Comparison of ENCODE assay signal across 18 cellular contexts in genomic region chr2:149080964-149081363, GRCh38. TPM values are rescaled to one million over a fixed set of nuclear protein-coding genes. Genes with fewer than 3 reads are reported as not detected.
DNase-seq lines count a peak whose midpoint lies in the region; ATAC-seq and TF ChIP-seq lines count a peak whose summit lies in the region.
"Had no signal": no experiment of that assay in that cellular context is flagged by ENCODE, and none has a peak within 500 bp of the region (broad histone marks: within the 10 kb centered on the region; RNA-seq: fewer than 3 reads in every experiment).

No MANE protein-coding gene starts in this region.

- H3K27me3 ChIP-seq in mammary epithelial cell (ENCODE audit: insufficient read depth, low read length), result no peaks in the 10 kb centered on the region
- H3K27me3 ChIP-seq: BLaER1, suprapubic skin had no signal

- H2AFZ ChIP-seq in mammary epithelial cell (ENCODE audit: low read depth, low read length) (no peak overlapping the region), OCI-LY7 (ENCODE audit: low read length) (no peak overlapping the region)

- H4K20me1 ChIP-seq in mammary epithelial cell (ENCODE audit: insufficient read depth, low read length), result no peaks in the 10 kb centered on the region
- H4K20me1 ChIP-seq in OCI-LY7 (ENCODE audit: insufficient read depth, low read length), result no peaks in the 10 kb centered on the region
- H4K20me1 ChIP-seq: BLaER1 had no signal

- peak; percentile 11 for DNase-seq in COLO829 (ENCODE audit: low spot score)
- DNase-seq in NCI-H2196 treated with DMSO at 0.1 percent for 48 hours (lab: John Stamatoyannopoulos, UW; ENCODE audit: unreplicated experiment), result peak; percentile 53
- DNase-seq in iPS-NIHi11 (ENCODE audit: low spot score), result peak; percentile 45
- no peak for DNase-seq in mammary epithelial cell
- no peak for DNase-seq in OCI-LY7 (ENCODE audit: low spot score)
- DNase-seq: activated CD4-positive, alpha-beta T cell treated with anti-CD3 and anti-CD28 coated beads for 48 hours; activated T-cell treated with anti-CD3 and anti-CD28 coated beads, Interleukin-2, amount 50 U/mL, for 1 hour; central memory CD4-positive, alpha-beta T cell; kidney; RPMI8226; stimulated activated CD4-positive, alpha-beta T cell treated with anti-CD3 and anti-CD28 coated beads, Interleukin-15, amount 100 ng/mL, for 24 hours had no signal

- H3K79me2 ChIP-seq in mammary epithelial cell (ENCODE audit: insufficient read depth, low read length) (no peaks in the 10 kb centered on the region), OCI-LY7 (ENCODE audit: insufficient read depth, low read depth, low read length) (no peaks in the 10 kb centered on the region)

- dilution Hi-C loops in mammary epithelial cell (cut with HindIII; ENCODE audit: low sequenced_read_pairs), result no loop called here

- H3K9ac ChIP-seq in mammary epithelial cell (ENCODE audit: insufficient read depth, low read length), result no peak overlapping the region
- H3K9ac ChIP-seq: BLaER1 had no signal

- H3K36me3 ChIP-seq in HEK293 (ENCODE audit: control insufficient read depth in 2 of 2, insufficient read depth in 1 of 2, low read length in 2 of 2) (no peaks in the 10 kb centered on the region), mammary epithelial cell (ENCODE audit: insufficient read depth, low read length) (no peaks in the 10 kb centered on the region), OCI-LY7 (ENCODE audit: insufficient read depth, low read length) (no peaks in the 10 kb centered on the region)
- H3K36me3 ChIP-seq: BLaER1, suprapubic skin had no signal

- H3K27ac ChIP-seq in HEK293 (ENCODE audit: extremely low read depth, low read depth, low read length) (no peak overlapping the region), mammary epithelial cell (ENCODE audit: insufficient read depth, low read depth, low read length) (no peak overlapping the region), OCI-LY7 (ENCODE audit: low read depth, low read length, poor library complexity, severe bottlenecking) (no peak overlapping the region)
- H3K27ac ChIP-seq: BLaER1, suprapubic skin had no signal

- BruUV-seq in mammary epithelial cell (replicated peaks; lab: Mats Ljungman, UMichigan) (no TSS peak), OCI-LY7 (replicated peaks; lab: Mats Ljungman, UMichigan) (no TSS peak)

- in situ Hi-C loops in mammary epithelial cell (cut with MboI; ENCODE audit: low sequenced_read_pairs in 2 of 2), result no loop called here

- POLR2A ChIA-PET in HEK293 (lab: Yijun Ruan, JAX), result no interaction called here
- POLR2A ChIA-PET in OCI-LY7 (lab: Charles Lee), result no interaction called here

- no peaks in the 10 kb centered on the region for H3K9me2 ChIP-seq in OCI-LY7 (ENCODE audit: insufficient read depth, low read length)

- H3K4me1 ChIP-seq in HEK293 (ENCODE audit: control insufficient read depth, insufficient read depth, low read length) (peaks cover 25% of the 10 kb centered on the region), mammary epithelial cell (ENCODE audit: insufficient read depth, low read length) (no peaks in the 10 kb centered on the region), OCI-LY7 (ENCODE audit: insufficient read depth, low read length, poor library complexity, severe bottlenecking) (no peaks in the 10 kb centered on the region)

- intact Hi-C loops in mammary epithelial cell (cut with micrococcal nuclease), result loop anchor here (10.0 kb wide), 1 partner anchor 234 kb away; no protein-coding TSS in a partner anchor
- intact Hi-C loops in OCI-LY7 (cut with micrococcal nuclease; ENCODE audit: unreplicated experiment), result no loop called here

- ATAC-seq in GM18517 (IDR thresholded peaks at IDR 0.05; ENCODE audit: unreplicated experiment) (no peak), GM19035 (IDR thresholded peaks at IDR 0.05; ENCODE audit: unreplicated experiment) (no peak)

- 29% methylated on average over 1 of the region's 1 CpG for WGBS in mammary epithelial cell (ENCODE audit: low coverage, missing lambda C conversion rate)

- TF ChIP-seq CTCF in HEK293 (tag by site-specific recombination; IDR thresholded peaks at IDR 0.05) (no peak), mammary epithelial cell (conservative IDR thresholded peaks at IDR 0.05 in 1 of 2, IDR thresholded peaks at IDR 0.05 in 1 of 2; ENCODE audit: extremely low read depth in 1 of 2, insufficient read depth in 1 of 2, low read depth in 1 of 2, low read length in 2 of 2) (no peak), OCI-LY7 (conservative IDR thresholded peaks at IDR 0.05; ENCODE audit: low read length) (no peak)

- no peak overlapping the region for H3K4me3 ChIP-seq in HEK293 (ENCODE audit: low read depth, low read length)
- H3K4me3 ChIP-seq in mammary epithelial cell (replicated peaks in 1 of 3; ENCODE audit: insufficient read depth in 1 of 3, low read depth in 2 of 3, low read length in 3 of 3), result no peak overlapping the region
- no peak overlapping the region for H3K4me3 ChIP-seq in OCI-LY7 (ENCODE audit: low read depth, low read length, poor library complexity, severe bottlenecking)
- H3K4me3 ChIP-seq: BLaER1, suprapubic skin had no signal

- CTCF ChIA-PET in HEK293 (lab: Yijun Ruan, JAX), result interaction anchor here (0.9 to 1.7 kb wide), 2 partner anchors 21 to 64 kb away, joined by 3 to 8 read pairs; no protein-coding TSS in a partner anchor
- CTCF ChIA-PET in mammary epithelial cell (lab: Charles Lee; ENCODE audit: low non-redundant PET), result no interaction called here
- CTCF ChIA-PET in OCI-LY7 (lab: Charles Lee; ENCODE audit: unreplicated experiment), result interaction anchor here (0.7 kb wide), 1 partner anchor 336 kb away, joined by 3 read pairs; no protein-coding TSS in a partner anchor

- no peaks in the 10 kb centered on the region for H3K9me3 ChIP-seq in HEK293 (ENCODE audit: control insufficient read depth, insufficient read depth, low read depth, low read length)
- no peaks in the 10 kb centered on the region for H3K9me3 ChIP-seq in mammary epithelial cell (replicated peaks; ENCODE audit: insufficient read depth, low read length)
- H3K9me3 ChIP-seq in OCI-LY7 (ENCODE audit: low read length), result no peaks in the 10 kb centered on the region
- H3K9me3 ChIP-seq: BLaER1, suprapubic skin had no signal

- H3K4me2 ChIP-seq in mammary epithelial cell (ENCODE audit: insufficient read depth, low read depth, low read length) (no peak overlapping the region), OCI-LY7 (ENCODE audit: low read length) (no peak overlapping the region)
- H3K4me2 ChIP-seq: BLaER1 had no signal

TF ChIP-seq in HEK293, 187 proteins besides CTCF, POLR2A, EP300 and RAD21 (continues in another document):
- TF ChIP-seq ZNF791 (tag by site-specific recombination; IDR thresholded peaks at IDR 0.05) (no peak), ZSCAN18 (tag by site-specific recombination; IDR thresholded peaks at IDR 0.05) (no peak), ZNF560 (tag by site-specific recombination; IDR thresholded peaks at IDR 0.05; ENCODE audit: borderline replicate concordance) (no peak), OSR2 (tag by site-specific recombination; IDR thresholded peaks at IDR 0.05) (peak; percentile 75), OVOL3 (tag by site-specific recombination; IDR thresholded peaks at IDR 0.05) (no peak)
- TF ChIP-seq, protein P1, sequence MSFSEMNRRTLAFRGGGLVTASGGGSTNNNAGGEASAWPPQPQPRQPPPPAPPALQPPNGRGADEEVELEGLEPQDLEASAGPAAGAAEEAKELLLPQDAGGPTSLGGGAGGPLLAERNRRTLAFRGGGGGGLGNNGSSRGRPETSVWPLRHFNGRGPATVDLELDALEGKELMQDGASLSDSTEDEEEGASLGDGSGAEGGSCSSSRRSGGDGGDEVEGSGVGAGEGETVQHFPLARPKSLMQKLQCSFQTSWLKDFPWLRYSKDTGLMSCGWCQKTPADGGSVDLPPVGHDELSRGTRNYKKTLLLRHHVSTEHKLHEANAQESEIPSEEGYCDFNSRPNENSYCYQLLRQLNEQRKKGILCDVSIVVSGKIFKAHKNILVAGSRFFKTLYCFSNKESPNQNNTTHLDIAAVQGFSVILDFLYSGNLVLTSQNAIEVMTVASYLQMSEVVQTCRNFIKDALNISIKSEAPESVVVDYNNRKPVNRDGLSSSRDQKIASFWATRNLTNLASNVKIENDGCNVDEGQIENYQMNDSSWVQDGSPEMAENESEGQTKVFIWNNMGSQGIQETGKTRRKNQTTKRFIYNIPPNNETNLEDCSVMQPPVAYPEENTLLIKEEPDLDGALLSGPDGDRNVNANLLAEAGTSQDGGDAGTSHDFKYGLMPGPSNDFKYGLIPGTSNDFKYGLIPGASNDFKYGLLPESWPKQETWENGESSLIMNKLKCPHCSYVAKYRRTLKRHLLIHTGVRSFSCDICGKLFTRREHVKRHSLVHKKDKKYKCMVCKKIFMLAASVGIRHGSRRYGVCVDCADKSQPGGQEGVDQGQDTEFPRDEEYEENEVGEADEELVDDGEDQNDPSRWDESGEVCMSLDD (tag by site-specific recombination; IDR thresholded peaks at IDR 0.05), result no peak
- TF ChIP-seq, protein P2, sequence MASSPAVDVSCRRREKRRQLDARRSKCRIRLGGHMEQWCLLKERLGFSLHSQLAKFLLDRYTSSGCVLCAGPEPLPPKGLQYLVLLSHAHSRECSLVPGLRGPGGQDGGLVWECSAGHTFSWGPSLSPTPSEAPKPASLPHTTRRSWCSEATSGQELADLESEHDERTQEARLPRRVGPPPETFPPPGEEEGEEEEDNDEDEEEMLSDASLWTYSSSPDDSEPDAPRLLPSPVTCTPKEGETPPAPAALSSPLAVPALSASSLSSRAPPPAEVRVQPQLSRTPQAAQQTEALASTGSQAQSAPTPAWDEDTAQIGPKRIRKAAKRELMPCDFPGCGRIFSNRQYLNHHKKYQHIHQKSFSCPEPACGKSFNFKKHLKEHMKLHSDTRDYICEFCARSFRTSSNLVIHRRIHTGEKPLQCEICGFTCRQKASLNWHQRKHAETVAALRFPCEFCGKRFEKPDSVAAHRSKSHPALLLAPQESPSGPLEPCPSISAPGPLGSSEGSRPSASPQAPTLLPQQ (tag by site-specific recombination; IDR thresholded peaks at IDR 0.05), result no peak

RNA-seq across cellular contexts. Expression of gene LYPD6B, which starts 42.5 kb away (rescaled TPM):
- total RNA-seq in mammary epithelial cell (1 to 10 TPM in 1 of 2 donors, under 1 TPM in 1; 0.33 to 3.0 TPM), OCI-LY7 (2022) (not detected in 2 replicates)
- polyA plus RNA-seq in mammary epithelial cell, result 0.29 TPM
- polyA minus RNA-seq in mammary epithelial cell, result not detected
- not detected in 2 replicates for total RNA-seq in OCI-LY7 (2014; rRNA removed; shearing (Covaris generic))
- total RNA-seq: pulmonary artery endothelial cell; T-helper 2 cell treated with Interferon-gamma antibody and Interleukin-4, amounts not matched to agents 100 ng/mL and 5 ng/mL, for 36 hours had no signal

Comparison
In these comparisons a context has a peak if more than half of its experiments do, and no peak if none do; other contexts are left out.
1. DNase-seq: peak in COLO829 (single experiment), NCI-H2196 treated with DMSO at 0.1 percent for 48 hours (single experiment) and iPS-NIHi11 (single experiment); none in mammary epithelial cell (single experiment) and OCI-LY7 (single experiment).